In genomic region chr18:9478545-9478944, GRCh38 we compare ENCODE assay signal across 2 cellular contexts.
A peak's percentile ranks its signal among the peaks of the same experiment; 100 is the strongest.
TF ChIP-seq lines count a peak whose summit lies in the region.

No MANE protein-coding gene starts in this region.

TF ChIP-seq in GM23338, 12 proteins besides CTCF, POLR2A, EP300 and RAD21:
- TF ChIP-seq NANOG (IDR thresholded peaks at IDR 0.05; ENCODE audit: borderline replicate concordance) (no peak), EZH2phosphoT487 (IDR thresholded peaks at IDR 0.05; ENCODE audit: unreplicated experiment) (no peak), ZNF114 (CRISPR knock-in tag; IDR thresholded peaks at IDR 0.05) (no peak), ZNF462 (CRISPR knock-in tag; IDR thresholded peaks at IDR 0.05) (no peak), ZNF331 (CRISPR knock-in tag; IDR thresholded peaks at IDR 0.05; ENCODE audit: low read depth) (no peak), STAT1 (IDR thresholded peaks at IDR 0.05; ENCODE audit: unreplicated experiment) (no peak), EZH2 (IDR thresholded peaks at IDR 0.05; ENCODE audit: low read depth, unreplicated experiment) (no peak), REST (IDR thresholded peaks at IDR 0.05; ENCODE audit: unreplicated experiment) (no peak), POLR2AphosphoS5 (IDR thresholded peaks at IDR 0.05; ENCODE audit: low read depth) (no peak), JUNB (IDR thresholded peaks at IDR 0.05; ENCODE audit: unreplicated experiment) (no peak), ETS1 (IDR thresholded peaks at IDR 0.05) (no peak), CREB1 (CRISPR knock-in tag; IDR thresholded peaks at IDR 0.05; ENCODE audit: low read depth) (no peak)

TF ChIP-seq in GM12878, 131 proteins besides CTCF, POLR2A, EP300 and RAD21:
- peak; percentile 61; the same call in 1 of the 2 replicates for TF ChIP-seq ZBTB33 (IDR thresholded peaks at IDR 0.05)
- no peak for TF ChIP-seq FOXM1 (IDR thresholded peaks at IDR 0.05; ENCODE audit: low read depth, low read length)
